In genomic region chrX:358651-359143, GRCh38 we compare ENCODE assay signal across 15 cellular contexts.
"Had no signal": no experiment of that assay in that cellular context is flagged by ENCODE, and none has a peak within 500 bp of the region (broad histone marks: within the 10 kb centered on the region; RNA-seq: fewer than 3 reads in every experiment).

No MANE protein-coding gene starts in this region.

- H3K4me1 Mint-ChIP-seq: brain had no signal

- H3K27me3 ChIP-seq: stomach had no signal

- ATAC-seq: activated T-cell treated with anti-CD3 and anti-CD28 coated beads, Interleukin-2, amount 50 U/mL, for 4 hours; esophagus mucosa; sciatic nerve had no signal

- H3K27me3 Mint-ChIP-seq: brain, naive B cell had no signal

- H3K27ac ChIP-seq: stomach, thoracic aorta, VCaP had no signal

- H3K4me3 ChIP-seq: lung, stomach, thoracic aorta had no signal

- DNase-seq: activated CD4-positive, alpha-beta T cell treated with anti-CD3 and anti-CD28 coated beads for 4 hours; activated effector memory CD4-positive, alpha-beta T cell treated with anti-CD3 and anti-CD28 coated beads, Interleukin-2, amount 50 U/mL, for 16 hours; activated T-cell treated with anti-CD3 and anti-CD28 coated beads, Interleukin-2, amount 50 U/mL, for 4 hours; amniotic stem cell; cerebellar nuclear complex; hypothalamus; naive B cell; stomach; T1000 had no signal

- H3K27ac Mint-ChIP-seq: brain, naive B cell had no signal

- H3K4me3 Mint-ChIP-seq: activated T-cell treated with anti-CD3 and anti-CD28 coated beads, Interleukin-2, amount 50 U/mL, for 4 hours; brain; naive B cell had no signal

- H3K4me1 ChIP-seq: stomach had no signal
